ENCODE assay signal across 1 cellular context in the genomic region with DNA sequence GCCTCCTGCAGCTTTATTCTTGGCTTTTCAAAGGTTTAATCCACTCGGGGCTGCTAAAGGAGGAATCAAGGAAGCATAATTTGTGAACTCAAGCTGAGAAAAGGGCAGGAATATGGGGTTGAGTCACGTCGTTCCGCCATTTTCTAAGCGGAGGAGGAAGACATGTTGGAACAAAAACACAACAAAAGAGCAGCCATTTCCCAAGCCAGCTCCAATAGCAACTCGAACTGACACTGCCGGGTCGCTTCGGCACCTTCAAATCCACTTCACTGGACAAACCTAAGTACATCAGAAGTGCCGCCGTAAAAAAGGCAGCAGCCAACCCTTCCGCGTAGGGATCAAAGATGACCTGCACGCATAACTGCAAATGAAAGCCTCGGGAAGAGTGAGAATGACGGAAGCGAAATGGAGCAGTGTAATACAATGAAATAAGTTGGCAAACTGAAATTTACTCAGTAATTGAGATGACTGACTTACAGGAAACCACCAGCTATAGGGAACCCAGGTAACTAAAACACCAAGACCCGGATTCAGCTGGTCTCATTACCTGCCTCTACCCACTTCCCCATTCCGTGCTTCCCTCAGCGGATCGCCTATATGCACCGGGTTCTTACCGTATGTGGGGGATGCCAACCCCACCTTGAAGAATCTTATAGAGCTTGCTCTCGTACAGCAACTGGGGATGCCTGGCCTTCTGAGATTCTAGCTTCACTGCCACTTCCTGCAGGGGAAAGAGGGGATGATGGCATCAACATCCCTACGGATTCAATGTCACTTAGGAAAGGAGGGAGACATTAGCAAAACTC.
A peak's percentile ranks its signal among the peaks of the same experiment; 100 is the strongest.
TF ChIP-seq lines count a peak whose summit lies in the region.

No MANE protein-coding gene starts in this region.

TF ChIP-seq in K562, 482 proteins besides CTCF, POLR2A, EP300 and RAD21 (continued from another document and continues in another):
- TF ChIP-seq STAT6 (CRISPR knock-in tag; IDR thresholded peaks at IDR 0.05) (no peak), ZNF277 (CRISPR knock-in tag; IDR thresholded peaks at IDR 0.05; ENCODE audit: borderline replicate concordance) (no peak), NRF1 (conservative IDR thresholded peaks at IDR 0.05 in 1 of 2, IDR thresholded peaks at IDR 0.05 in 1 of 2) (no peak), GTF2A2 (tag; IDR thresholded peaks at IDR 0.05) (no peak), ZNF766 (CRISPR knock-in tag; conservative IDR thresholded peaks at IDR 0.05) (0 out of 2 replicates have a peak, but pooled peaks have one; percentile 30), ZBTB17 (CRISPR knock-in tag; IDR thresholded peaks at IDR 0.05) (peak; percentile 88; the same call in 1 of the 2 replicates), GATA2 (CRISPR knock-in tag; IDR thresholded peaks at IDR 0.05) (no peak), TFAM (CRISPR knock-in tag; conservative IDR thresholded peaks at IDR 0.05) (no peak), TFE3 (CRISPR knock-in tag; IDR thresholded peaks at IDR 0.05) (no peak), NEUROD1 (IDR thresholded peaks at IDR 0.05; ENCODE audit: borderline replicate concordance, low read depth, low read length, partially characterized antibody) (no peak), ZNF449 (CRISPR knock-in tag; IDR thresholded peaks at IDR 0.05) (no peak), ZNF76 (CRISPR knock-in tag; IDR thresholded peaks at IDR 0.05; ENCODE audit: borderline replicate concordance) (no peak), TFAP4 (CRISPR knock-in tag; IDR thresholded peaks at IDR 0.05; ENCODE audit: borderline replicate concordance) (peak; percentile 55; the same call in 1 of the 2 replicates), ZKSCAN3 (CRISPR knock-in tag; IDR thresholded peaks at IDR 0.05) (no peak), ZNF79 (CRISPR knock-in tag; IDR thresholded peaks at IDR 0.05; ENCODE audit: low read depth) (0 out of 2 replicates have a peak, but pooled peaks have one; percentile 10), ZNF57 (CRISPR knock-in tag; IDR thresholded peaks at IDR 0.05) (no peak), SP1 (CRISPR knock-in tag; IDR thresholded peaks at IDR 0.05) (no peak), ARID1B (IDR thresholded peaks at IDR 0.05) (no peak), HES1 (IDR thresholded peaks at IDR 0.05; ENCODE audit: low read depth) (no peak), ZNF316 (IDR thresholded peaks at IDR 0.05) (no peak), TAF1 (IDR thresholded peaks at IDR 0.05; ENCODE audit: control insufficient read depth, extremely low read depth, insufficient read depth, low read length, severe bottlenecking) (peak; percentile 38), RBM39 (optimal IDR thresholded peaks at IDR 0.05; ENCODE audit: low read depth, low read length) (no peak), BCLAF1 (IDR thresholded peaks at IDR 0.05; ENCODE audit: borderline replicate concordance in 1 of 2, control insufficient read depth in 1 of 2, low read depth in 2 of 2, low read length in 1 of 2) (no peak), KHSRP (IDR thresholded peaks at IDR 0.05) (no peak), BACH1 (tag; IDR thresholded peaks at IDR 0.05) (peak; percentile 56; the same call in 1 of the 2 replicates), KAT7 (CRISPR knock-in tag; IDR thresholded peaks at IDR 0.05; ENCODE audit: borderline replicate concordance) (peak; percentile 58; the same call in 1 of the 2 replicates), ZNF407 (IDR thresholded peaks at IDR 0.05; ENCODE audit: low read depth) (no peak), HNRNPUL1 (IDR thresholded peaks at IDR 0.05; ENCODE audit: low read length) (no peak), MTA3 (IDR thresholded peaks at IDR 0.05; ENCODE audit: borderline replicate concordance) (no peak), ZNF24 (IDR thresholded peaks at IDR 0.05) (0 out of 2 replicates have a peak, but pooled peaks have one; percentile 6), DIDO1 (tag; IDR thresholded peaks at IDR 0.05; ENCODE audit: low read depth) (no peak), JUND (IDR thresholded peaks at IDR 0.05; ENCODE audit: borderline replicate concordance, low read depth, low read length) (no peak), JUND (tag; IDR thresholded peaks at IDR 0.05; ENCODE audit: borderline replicate concordance, low read depth, low read length) (no peak), BRD4 (IDR thresholded peaks at IDR 0.05) (no peak; the same call in 1 of the 2 replicates), ZNF764 (CRISPR knock-in tag; IDR thresholded peaks at IDR 0.05; ENCODE audit: low read depth) (no peak), SNRNP70 (optimal IDR thresholded peaks at IDR 0.05; ENCODE audit: low read depth, low read length) (no peak), ZNF146 (CRISPR knock-in tag; IDR thresholded peaks at IDR 0.05; ENCODE audit: unreplicated experiment) (no peak), RBM34 (IDR thresholded peaks at IDR 0.05; ENCODE audit: borderline replicate concordance, insufficient read depth, low read length) (no peak)
